ENCODE assay signal across 8 cellular contexts in the genomic region with DNA sequence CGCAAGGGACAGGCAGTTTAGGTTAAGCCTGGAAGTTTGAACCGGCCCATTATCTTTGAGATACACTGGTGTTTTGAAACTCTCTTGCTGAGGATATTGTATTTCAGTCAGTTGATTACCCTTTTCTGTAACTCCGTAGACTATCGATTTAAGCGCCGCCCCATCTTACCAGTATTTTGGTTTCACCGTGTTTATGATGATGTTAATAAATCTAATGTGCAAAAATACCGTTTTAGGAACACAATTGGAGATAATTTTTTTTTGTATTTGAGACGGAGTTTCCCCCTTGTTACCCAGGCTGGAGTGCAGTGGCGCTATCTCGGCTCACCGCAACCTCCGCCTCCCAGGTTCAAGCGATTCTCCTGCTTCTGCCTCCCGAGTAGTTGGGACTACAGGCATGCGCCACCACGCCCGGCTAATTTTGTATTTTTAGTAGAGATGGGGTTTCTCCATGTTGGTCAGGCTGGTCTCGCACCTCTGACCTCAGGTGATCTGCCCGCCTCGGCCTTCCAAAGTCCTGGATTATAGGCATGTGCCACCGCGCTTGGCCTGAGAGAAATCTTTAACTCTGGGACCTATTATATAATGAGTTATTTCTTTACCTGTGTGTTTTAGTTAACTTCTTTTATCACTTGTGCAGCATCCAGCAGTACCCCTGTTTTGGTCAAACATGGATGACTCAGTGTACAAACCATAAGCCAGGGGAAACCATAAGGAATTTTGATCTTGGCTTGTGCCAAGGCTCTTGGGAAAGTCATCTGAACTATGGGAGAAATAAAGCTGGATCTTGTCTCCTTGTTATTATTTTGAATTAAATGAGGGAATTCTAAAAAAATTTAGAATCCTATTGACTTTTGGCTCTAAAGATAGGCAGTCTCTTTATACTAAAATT. TPM values are rescaled to one million over a fixed set of nuclear protein-coding genes. Genes with fewer than 3 reads are reported as not detected.
DNase-seq lines count a peak whose midpoint lies in the region; ATAC-seq, FAIRE-seq and TF ChIP-seq lines count a peak whose summit lies in the region.

No MANE protein-coding gene starts in this region.

- peaks cover 11% of the 10 kb centered on the region for H3K27me3 Mint-ChIP-seq in GM23338 (ENCODE audit: insufficient read depth, low read depth, poor library complexity)
- no peaks in the 10 kb centered on the region for H3K27me3 Mint-ChIP-seq in activated CD8-positive, alpha-beta T cell treated with anti-CD3 and anti-CD28 coated beads, Interleukin-2, amount 10 ng/mL, durations not matched to agents 7 days and 5 days (ENCODE audit: low read depth)

- H3K9me2 ChIP-seq in GM23338 (ENCODE audit: insufficient read depth): no peaks in the 10 kb centered on the region

- H3K9me3 ChIP-seq in right cardiac atrium (ENCODE audit: control insufficient read depth, low read length) (no peaks in the 10 kb centered on the region), small intestine (ENCODE audit: control insufficient read depth, low read depth) (no peaks in the 10 kb centered on the region)

- H3K9me3 Mint-ChIP-seq in GM23338: no peaks in the 10 kb centered on the region; the same call in 2 of the 3 replicates
- H3K9me3 Mint-ChIP-seq in activated CD8-positive, alpha-beta T cell treated with anti-CD3 and anti-CD28 coated beads, Interleukin-2, amount 10 ng/mL, durations not matched to agents 7 days and 5 days (ENCODE audit: insufficient read depth): no peaks in the 10 kb centered on the region

- H3K4me1 ChIP-seq in GM23338 (ENCODE audit: insufficient read depth): peaks cover 19% of the 10 kb centered on the region
- H3K4me1 ChIP-seq in right cardiac atrium (ENCODE audit: control insufficient read depth, insufficient read depth, low read length): no peaks in the 10 kb centered on the region
- peaks cover 0 to 9% of the 10 kb centered on the region in 2 donors for H3K4me1 ChIP-seq in small intestine (ENCODE audit: control insufficient read depth in 2 of 2, insufficient read depth in 1 of 2, low read depth in 1 of 2, low read length in 1 of 2)

- peaks cover 4% of the 10 kb centered on the region; the same call in 2 of the 3 replicates for H3K36me3 Mint-ChIP-seq in GM23338 (ENCODE audit: low read depth)
- H3K36me3 Mint-ChIP-seq in activated CD8-positive, alpha-beta T cell treated with anti-CD3 and anti-CD28 coated beads, Interleukin-2, amount 10 ng/mL, durations not matched to agents 7 days and 5 days (ENCODE audit: low read depth): no peaks in the 10 kb centered on the region

- WGBS in right cardiac atrium: 15% methylated on average over 23 of the region's 23 CpGs
- 9 to 16% (median 14%) methylated on average over 23 of the region's 23 CpGs for WGBS in small intestine, 3 donors

- H3K4me3 ChIP-seq in GM23338: peak overlapping the region; percentile 97
- H3K4me3 ChIP-seq in right cardiac atrium (ENCODE audit: low read length): peak overlapping the region; percentile 86
- H3K4me3 ChIP-seq in small intestine (ENCODE audit: low read depth in 1 of 2, low read length in 2 of 2): peak overlapping the region; percentile 95 to 98

- peaks cover 35% of the 10 kb centered on the region for H4K20me1 ChIP-seq in GM23338 (replicated peaks; ENCODE audit: insufficient read depth)

- peak overlapping the region; percentile 97 for H3K27ac Mint-ChIP-seq in GM23338
- peak overlapping the region; percentile 95 for H3K27ac Mint-ChIP-seq in activated CD8-positive, alpha-beta T cell treated with anti-CD3 and anti-CD28 coated beads, Interleukin-2, amount 10 ng/mL, durations not matched to agents 7 days and 5 days

- intact Hi-C loops in right cardiac atrium (cut with DNase I): loop anchor here in 1 of 4 donors (10.0 kb wide), 1 partner anchor 57 kb away; no protein-coding TSS in a partner anchor

- no peak for FAIRE-seq in small intestine (lab: Jason Lieb, UNC)

- H3K27me3 ChIP-seq in GM23338 (ENCODE audit: insufficient read depth) (no peaks in the 10 kb centered on the region), right cardiac atrium (ENCODE audit: control insufficient read depth, insufficient read depth) (no peaks in the 10 kb centered on the region), small intestine (ENCODE audit: control insufficient read depth in 2 of 2, insufficient read depth in 2 of 2, low read length in 2 of 2) (no peaks in the 10 kb centered on the region)

- H2AFZ ChIP-seq in GM23338: peak overlapping the region; percentile 82; the same call in 1 of the 2 replicates

- TF ChIP-seq CTCF in 22Rv1 (IDR thresholded peaks at IDR 0.05) (no peak), GM23338 (conservative IDR thresholded peaks at IDR 0.05; ENCODE audit: low read depth in 2 of 2) (no peak)

- POLR2A ChIA-PET in activated CD8-positive, alpha-beta T cell treated with anti-CD3 and anti-CD28 coated beads, Interleukin-2, amount 10 ng/mL, durations not matched to agents 7 days and 5 days (lab: Charles Lee): interaction anchor here (1.1 kb wide), 1 partner anchor 60 kb away, joined by 3 read pairs; no protein-coding TSS in a partner anchor

- ATAC-seq in GM23338 (no peak), right cardiac atrium (no peak), HG03095 (IDR thresholded peaks at IDR 0.05; ENCODE audit: unreplicated experiment) (no peak)
- no peak for ATAC-seq in activated CD8-positive, alpha-beta T cell treated with anti-CD3 and anti-CD28 coated beads, Interleukin-2, amount 10 ng/mL, durations not matched to agents 7 days and 5 days

- peaks cover 59% of the 10 kb centered on the region for H3K79me2 ChIP-seq in GM23338 (replicated peaks; ENCODE audit: insufficient read depth)

- DNase-seq in GM23338 (ENCODE audit: low spot score) (no peak), right cardiac atrium (peak in 1 of 3 donors; percentile 55), small intestine (no peak)
- DNase-seq in activated CD8-positive, alpha-beta T cell treated with anti-CD3 and anti-CD28 coated beads, Interleukin-2, amount 10 ng/mL, durations not matched to agents 7 days and 5 days: peak; percentile 21
- DNase-seq in central memory CD4-positive, alpha-beta T cell: no peak
- no peak for DNase-seq in stimulated activated CD4-positive, alpha-beta T cell treated with anti-CD3 and anti-CD28 coated beads, Interleukin-4, amount 100 ng/mL, for 24 hours

- peaks cover 19% of the 10 kb centered on the region for H3K4me1 Mint-ChIP-seq in GM23338
- H3K4me1 Mint-ChIP-seq in activated CD8-positive, alpha-beta T cell treated with anti-CD3 and anti-CD28 coated beads, Interleukin-2, amount 10 ng/mL, durations not matched to agents 7 days and 5 days (ENCODE audit: low read depth): peaks cover 25% of the 10 kb centered on the region

- CTCF ChIA-PET in activated CD8-positive, alpha-beta T cell treated with anti-CD3 and anti-CD28 coated beads, Interleukin-2, amount 10 ng/mL, durations not matched to agents 7 days and 5 days (lab: Charles Lee): no interaction called here

- peak overlapping the region; percentile 98 for H3K4me2 ChIP-seq in GM23338

- H3K4me3 Mint-ChIP-seq in GM23338: peak overlapping the region; percentile 98
- peak overlapping the region; percentile 88 for H3K4me3 Mint-ChIP-seq in activated CD8-positive, alpha-beta T cell treated with anti-CD3 and anti-CD28 coated beads, Interleukin-2, amount 10 ng/mL, durations not matched to agents 7 days and 5 days

- H3K36me3 ChIP-seq in GM23338 (ENCODE audit: insufficient read depth): peaks cover 4% of the 10 kb centered on the region; the same call in 1 of the 2 replicates
- no peaks in the 10 kb centered on the region for H3K36me3 ChIP-seq in small intestine (ENCODE audit: control insufficient read depth in 2 of 2, insufficient read depth in 2 of 2, low read length in 2 of 2)

- H3F3A ChIP-seq in GM23338 (replicated peaks; ENCODE audit: low read depth): peaks cover 14% of the 10 kb centered on the region; the same call in 1 of the 2 replicates

- H3K27ac ChIP-seq in 22Rv1 (peak overlapping the region; percentile 93), GM23338 (ENCODE audit: low read depth) (peak overlapping the region; percentile 98), right cardiac atrium (ENCODE audit: low read length) (peak overlapping the region; percentile 93), small intestine (ENCODE audit: low read depth in 1 of 2, low read length in 1 of 2) (peak overlapping the region; percentile 99 to 100)

TF ChIP-seq in GM23338, 12 proteins besides CTCF, POLR2A, EP300 and RAD21 (continues in another document):
- TF ChIP-seq ZNF331 (CRISPR knock-in tag; IDR thresholded peaks at IDR 0.05; ENCODE audit: low read depth): no peak
- TF ChIP-seq, protein P1, sequence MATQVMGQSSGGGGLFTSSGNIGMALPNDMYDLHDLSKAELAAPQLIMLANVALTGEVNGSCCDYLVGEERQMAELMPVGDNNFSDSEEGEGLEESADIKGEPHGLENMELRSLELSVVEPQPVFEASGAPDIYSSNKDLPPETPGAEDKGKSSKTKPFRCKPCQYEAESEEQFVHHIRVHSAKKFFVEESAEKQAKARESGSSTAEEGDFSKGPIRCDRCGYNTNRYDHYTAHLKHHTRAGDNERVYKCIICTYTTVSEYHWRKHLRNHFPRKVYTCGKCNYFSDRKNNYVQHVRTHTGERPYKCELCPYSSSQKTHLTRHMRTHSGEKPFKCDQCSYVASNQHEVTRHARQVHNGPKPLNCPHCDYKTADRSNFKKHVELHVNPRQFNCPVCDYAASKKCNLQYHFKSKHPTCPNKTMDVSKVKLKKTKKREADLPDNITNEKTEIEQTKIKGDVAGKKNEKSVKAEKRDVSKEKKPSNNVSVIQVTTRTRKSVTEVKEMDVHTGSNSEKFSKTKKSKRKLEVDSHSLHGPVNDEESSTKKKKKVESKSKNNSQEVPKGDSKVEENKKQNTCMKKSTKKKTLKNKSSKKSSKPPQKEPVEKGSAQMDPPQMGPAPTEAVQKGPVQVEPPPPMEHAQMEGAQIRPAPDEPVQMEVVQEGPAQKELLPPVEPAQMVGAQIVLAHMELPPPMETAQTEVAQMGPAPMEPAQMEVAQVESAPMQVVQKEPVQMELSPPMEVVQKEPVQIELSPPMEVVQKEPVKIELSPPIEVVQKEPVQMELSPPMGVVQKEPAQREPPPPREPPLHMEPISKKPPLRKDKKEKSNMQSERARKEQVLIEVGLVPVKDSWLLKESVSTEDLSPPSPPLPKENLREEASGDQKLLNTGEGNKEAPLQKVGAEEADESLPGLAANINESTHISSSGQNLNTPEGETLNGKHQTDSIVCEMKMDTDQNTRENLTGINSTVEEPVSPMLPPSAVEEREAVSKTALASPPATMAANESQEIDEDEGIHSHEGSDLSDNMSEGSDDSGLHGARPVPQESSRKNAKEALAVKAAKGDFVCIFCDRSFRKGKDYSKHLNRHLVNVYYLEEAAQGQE (IDR thresholded peaks at IDR 0.05; ENCODE audit: unreplicated experiment): no peak

RNA-seq across cellular contexts. Expression of gene ZRANB1, which starts 23.7 kb away (rescaled TPM):
- total RNA-seq in GM23338 (2014; rRNA removed; shearing (Covaris generic)): 26.7 and 27.8 TPM in 2 replicates
- polyA plus RNA-seq in GM23338 (2016; fragmentation: Nextera tagmentation; extraction: Ambion mirVana) (2.6 and 4.2 TPM in 2 replicates), right cardiac atrium (14.4 TPM), small intestine (1 to 10 TPM; 6.3 to 9.2 (median 7.1) TPM)
- 10 to 100 TPM; 10.7 to 11.2 TPM for total RNA-seq in activated CD8-positive, alpha-beta T cell treated with anti-CD3 and anti-CD28 coated beads, Interleukin-2, amount 10 ng/mL, durations not matched to agents 7 days and 5 days
- 10 to 100 TPM; 25.3 to 32.2 (median 29.0) TPM for total RNA-seq in right cardiac atrium
